ENCODE assay signal across 9 cellular contexts in the genomic region with DNA sequence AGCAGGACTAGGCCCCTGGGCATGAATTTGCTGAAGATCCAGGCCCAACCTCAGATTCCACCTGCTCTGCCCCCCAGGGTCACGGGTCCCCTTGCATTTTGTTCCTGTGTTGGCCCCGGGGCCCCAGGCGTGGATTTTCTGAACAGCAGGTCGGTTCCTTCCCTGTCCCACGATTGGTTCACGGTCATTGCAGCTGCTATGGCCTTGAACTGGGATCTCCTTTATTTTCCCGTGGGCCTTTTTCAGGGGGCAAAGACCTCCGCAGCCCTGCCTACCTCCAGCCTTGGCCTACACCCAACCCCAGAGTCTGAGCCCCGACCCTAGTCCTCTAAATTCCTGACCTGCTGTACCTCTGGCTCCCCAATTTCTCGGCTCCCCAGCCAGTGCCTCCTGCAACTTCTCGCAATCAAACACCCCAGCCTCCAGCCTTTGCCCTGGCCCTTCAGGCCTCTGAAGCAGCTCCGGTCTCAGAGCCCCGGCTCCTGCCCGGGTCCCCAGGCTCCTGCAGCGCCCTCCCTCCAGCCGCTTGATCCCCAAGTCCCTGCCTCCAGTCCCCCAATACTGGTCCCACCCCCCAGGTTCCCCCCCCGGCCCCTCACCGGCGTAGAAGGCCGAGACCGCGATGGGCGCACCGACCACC. TPM values are rescaled to one million over a fixed set of nuclear protein-coding genes. Genes with fewer than 3 reads are reported as not detected.
DNase-seq lines count a peak whose midpoint lies in the region; ATAC-seq and TF ChIP-seq lines count a peak whose summit lies in the region.
"Not testable (repeated sequence)": the region's sequence is repeated elsewhere in the genome, so short reads cannot be mapped to it uniquely, and the experiment has no call there.
"Had no signal": no experiment of that assay in that cellular context is flagged by ENCODE, and none has a peak within 500 bp of the region (broad histone marks: within the 10 kb centered on the region; RNA-seq: fewer than 3 reads in every experiment).

No MANE protein-coding gene starts in this region.

- not testable (repeated sequence) for DNase-seq in CD8-positive, alpha-beta memory T cell; adrenal gland; right lobe of liver; retinal pigment epithelial cell (ENCODE audit: low read depth); thyroid gland
- DNase-seq in NCI-H1417 (lab: John Stamatoyannopoulos, UW), result peak in 2 of 3 experiments; percentile 43 to 53
- peak; percentile 34 for DNase-seq in activated CD4-positive, alpha-beta T cell treated with anti-CD3 and anti-CD28 coated beads for 36 hours

- peaks cover 0 to 19% (median 6%) of the 10 kb centered on the region in 3 donors for H3K36me3 Mint-ChIP-seq in CD8-positive, alpha-beta memory T cell
- H3K36me3 Mint-ChIP-seq in activated CD4-positive, alpha-beta T cell treated with anti-CD3 and anti-CD28 coated beads for 36 hours (ENCODE audit: low read depth), result not testable (repeated sequence)

- not testable (repeated sequence) for H3K4me1 ChIP-seq in CD8-positive, alpha-beta memory T cell (ENCODE audit: insufficient read depth, low read length); adrenal gland (replicated peaks in 1 of 2); right lobe of liver; thyroid gland

- peaks cover 13 to 24% (median 13%) of the 10 kb centered on the region in 3 donors for H3K4me1 Mint-ChIP-seq in CD8-positive, alpha-beta memory T cell
- peaks cover 16% of the 10 kb centered on the region for H3K4me1 Mint-ChIP-seq in activated CD4-positive, alpha-beta T cell treated with anti-CD3 and anti-CD28 coated beads for 36 hours

- not testable (repeated sequence) for TF ChIP-seq CTCF in adrenal gland (IDR thresholded peaks at IDR 0.05); right lobe of liver (IDR thresholded peaks at IDR 0.05); retinal pigment epithelial cell (conservative IDR thresholded peaks at IDR 0.05; ENCODE audit: low read depth, low read length); thyroid gland (IDR thresholded peaks at IDR 0.05)

- H3K4me3 ChIP-seq in CD8-positive, alpha-beta memory T cell (ENCODE audit: low read length), result peak overlapping the region; percentile 54
- H3K4me3 ChIP-seq in adrenal gland (peak overlapping the region in 2 of 4 donors; percentile 38 to 55), right lobe of liver (peak overlapping the region; percentile 34 to 70 (median 60)), retinal pigment epithelial cell (ENCODE audit: low read length) (peak overlapping the region; percentile 43), thyroid gland (replicated peaks in 1 of 3) (peak overlapping the region; percentile 41 to 47 (median 44))

- CTCF ChIA-PET in CD8-positive, alpha-beta memory T cell (lab: Charles Lee), result interaction anchor here (0.7 kb wide), 1 partner anchor 29 kb away, joined by 3 read pairs; no protein-coding TSS in a partner anchor
- CTCF ChIA-PET in activated CD4-positive, alpha-beta T cell treated with anti-CD3 and anti-CD28 coated beads for 36 hours (lab: Charles Lee), result not testable (repeated sequence)

- POLR2A ChIA-PET in CD8-positive, alpha-beta memory T cell (lab: Charles Lee), result interaction anchor here (1.0 kb wide), 1 partner anchor 130 kb away, joined by 4 read pairs; the partner anchor contains the start of gene CLN3
- POLR2A ChIA-PET in activated CD4-positive, alpha-beta T cell treated with anti-CD3 and anti-CD28 coated beads for 36 hours (lab: Charles Lee), result not testable (repeated sequence)

- H3K9me3 ChIP-seq in CD8-positive, alpha-beta memory T cell (ENCODE audit: low read length); adrenal gland (replicated peaks in 1 of 3); right lobe of liver; thyroid gland: not testable (repeated sequence)

- not testable (repeated sequence) for H3K36me3 ChIP-seq in CD8-positive, alpha-beta memory T cell (ENCODE audit: insufficient read depth, low read length); adrenal gland (replicated peaks in 1 of 2); right lobe of liver; thyroid gland

- H3K27me3 Mint-ChIP-seq in CD8-positive, alpha-beta memory T cell; activated CD4-positive, alpha-beta T cell treated with anti-CD3 and anti-CD28 coated beads for 36 hours: not testable (repeated sequence)

- H3K4me3 Mint-ChIP-seq in CD8-positive, alpha-beta memory T cell, result peak overlapping the region; percentile 82 to 89 (median 85)
- H3K4me3 Mint-ChIP-seq in activated CD4-positive, alpha-beta T cell treated with anti-CD3 and anti-CD28 coated beads for 36 hours, result peak overlapping the region; percentile 77

- H3K27ac Mint-ChIP-seq in CD8-positive, alpha-beta memory T cell, result peak overlapping the region; percentile 51 to 89 (median 63)
- peak overlapping the region; percentile 88 for H3K27ac Mint-ChIP-seq in activated CD4-positive, alpha-beta T cell treated with anti-CD3 and anti-CD28 coated beads for 36 hours

- ATAC-seq in activated CD4-positive, alpha-beta T cell treated with anti-CD3 and anti-CD28 coated beads for 36 hours, result peak; percentile 13
- ATAC-seq in esophagus mucosa (peak; percentile 32), right lobe of liver (peak; percentile 46 to 61 (median 57))

- intact Hi-C loops in activated CD4-positive, alpha-beta T cell treated with anti-CD3 and anti-CD28 coated beads for 36 hours (cut with DNase I, micrococcal nuclease), result loop anchor here in 1 of 2 experiments (5.0 kb wide), 1 partner anchor 70 kb away; the partner anchor contains the start of gene SGF29
- intact Hi-C loops in adrenal gland (cut with DNase I); right lobe of liver (cut with DNase I); thyroid gland (cut with DNase I): not testable (repeated sequence)

- not testable (repeated sequence) for TF ChIP-seq POLR2A in adrenal gland (IDR thresholded peaks at IDR 0.05); right lobe of liver (IDR thresholded peaks at IDR 0.05); thyroid gland (IDR thresholded peaks at IDR 0.05)

- not testable (repeated sequence) for H3K27me3 ChIP-seq in CD8-positive, alpha-beta memory T cell (ENCODE audit: insufficient read depth, low read length, poor library complexity, severe bottlenecking); adrenal gland; right lobe of liver; thyroid gland

- not testable (repeated sequence) for H3K9me3 Mint-ChIP-seq in CD8-positive, alpha-beta memory T cell; activated CD4-positive, alpha-beta T cell treated with anti-CD3 and anti-CD28 coated beads for 36 hours (ENCODE audit: low read depth)

- 29 to 62% (median 37%) methylated on average over 11 to 24 of the region's 24 CpGs for WGBS in adrenal gland, 4 donors
- 58% methylated on average over 10 of the region's 24 CpGs for WGBS in right lobe of liver (ENCODE audit: insufficient coverage, low coverage, low lambda C conversion rate, missing lambda C conversion rate)
- 33 to 59% methylated on average over 11 to 20 of the region's 24 CpGs for WGBS in thyroid gland, 2 donors

- not testable (repeated sequence) for H3K27ac ChIP-seq in CD8-positive, alpha-beta memory T cell (ENCODE audit: low read depth, low read length); right lobe of liver
- H3K27ac ChIP-seq in adrenal gland (peak overlapping the region in 3 of 5 donors; percentile 63 to 78 (median 71)), thyroid gland (peak overlapping the region; percentile 31 to 77 (median 54))

RNA-seq across cellular contexts. Expression of gene SULT1A1, which starts 12.8 kb away (rescaled TPM):
- 1 to 10 TPM; 5.9 to 7.4 TPM for total RNA-seq in CD8-positive, alpha-beta memory T cell
- polyA plus RNA-seq in CD8-positive, alpha-beta memory T cell, result 7.3 TPM
- 10 to 100 TPM; 12.1 to 13.9 TPM for total RNA-seq in activated CD4-positive, alpha-beta T cell treated with anti-CD3 and anti-CD28 coated beads for 36 hours
- total RNA-seq in adrenal gland (100 to 1,000 TPM in 6 of 8 donors, 10 to 100 TPM in 2; 76.8 to 367 (median 198) TPM), esophagus mucosa (4.7 TPM), right lobe of liver (100 to 1,000 TPM; 132 to 335 (median 207) TPM), thyroid gland (100 to 1,000 TPM in 2 of 4 donors, 10 to 100 TPM in 2; 84.9 to 162 (median 118) TPM)
- polyA plus RNA-seq in adrenal gland, result 100 to 1,000 TPM in 1 of 3 donors, 10 to 100 TPM in 2; 47.2 to 162 (median 72.8) TPM

RNA-seq across cellular contexts. Expression of gene NPIPB8, which starts 15.2 kb away (rescaled TPM):
- total RNA-seq in CD8-positive, alpha-beta memory T cell, result 1 to 10 TPM; 1.3 to 1.4 TPM
- 0.60 TPM for polyA plus RNA-seq in CD8-positive, alpha-beta memory T cell
- total RNA-seq in activated CD4-positive, alpha-beta T cell treated with anti-CD3 and anti-CD28 coated beads for 36 hours, result under 1 TPM in 1 of 2 experiments, not detected in 1; 0.37 TPM
- total RNA-seq in adrenal gland (not detected), esophagus mucosa (0.24 TPM), right lobe of liver (1 to 10 TPM in 1 of 6 experiments, under 1 TPM in 2, not detected in 3; 0.89 to 2.1 (median 0.93) TPM), thyroid gland (under 1 TPM in 2 of 4 donors, not detected in 2; 0.27 to 0.63 TPM)
- polyA plus RNA-seq in adrenal gland, result not detected

RNA-seq across cellular contexts. Expression of gene SULT1A2, which starts 25.8 kb away (rescaled TPM):
- under 1 TPM; 0.29 to 0.46 TPM for total RNA-seq in CD8-positive, alpha-beta memory T cell
- not detected for polyA plus RNA-seq in CD8-positive, alpha-beta memory T cell
- under 1 TPM; 0.26 to 0.30 TPM for total RNA-seq in activated CD4-positive, alpha-beta T cell treated with anti-CD3 and anti-CD28 coated beads for 36 hours
- total RNA-seq in adrenal gland (10 to 100 TPM in 1 of 8 donors, 1 to 10 TPM in 7; 1.6 to 22.5 (median 3.1) TPM), esophagus mucosa (0.32 TPM), right lobe of liver (10 to 100 TPM; 10.1 to 48.3 (median 18.0) TPM), thyroid gland (10 to 100 TPM in 3 of 4 donors, 1 to 10 TPM in 1; 3.6 to 35.9 (median 20.9) TPM)
- 1 to 10 TPM in 2 of 3 donors, under 1 TPM in 1; 0.55 to 5.3 (median 2.1) TPM for polyA plus RNA-seq in adrenal gland
- total RNA-seq: LHCN-M2 had no signal

Comparison
In these comparisons a context has a peak if more than half of its experiments do, and no peak if none do; other contexts are left out.
1. RNA of gene SULT1A1, which starts 12.8 kb away (total RNA-seq): 76.8 to 367 TPM in adrenal gland, 132 to 335 TPM in right lobe of liver and 84.9 to 162 TPM in thyroid gland; 12.1 to 13.9 TPM in activated CD4-positive, alpha-beta T cell treated with anti-CD3 and anti-CD28 coated beads for 36 hours, 5.9 to 7.4 TPM in CD8-positive, alpha-beta memory T cell and 4.7 TPM in esophagus mucosa (single experiment); every median in the first group is over 4 times any median in the second.
2. Peak in every context shown above with its lines, with median percentiles within 50 percentile points of each other: ATAC-seq.